In the genomic region with DNA sequence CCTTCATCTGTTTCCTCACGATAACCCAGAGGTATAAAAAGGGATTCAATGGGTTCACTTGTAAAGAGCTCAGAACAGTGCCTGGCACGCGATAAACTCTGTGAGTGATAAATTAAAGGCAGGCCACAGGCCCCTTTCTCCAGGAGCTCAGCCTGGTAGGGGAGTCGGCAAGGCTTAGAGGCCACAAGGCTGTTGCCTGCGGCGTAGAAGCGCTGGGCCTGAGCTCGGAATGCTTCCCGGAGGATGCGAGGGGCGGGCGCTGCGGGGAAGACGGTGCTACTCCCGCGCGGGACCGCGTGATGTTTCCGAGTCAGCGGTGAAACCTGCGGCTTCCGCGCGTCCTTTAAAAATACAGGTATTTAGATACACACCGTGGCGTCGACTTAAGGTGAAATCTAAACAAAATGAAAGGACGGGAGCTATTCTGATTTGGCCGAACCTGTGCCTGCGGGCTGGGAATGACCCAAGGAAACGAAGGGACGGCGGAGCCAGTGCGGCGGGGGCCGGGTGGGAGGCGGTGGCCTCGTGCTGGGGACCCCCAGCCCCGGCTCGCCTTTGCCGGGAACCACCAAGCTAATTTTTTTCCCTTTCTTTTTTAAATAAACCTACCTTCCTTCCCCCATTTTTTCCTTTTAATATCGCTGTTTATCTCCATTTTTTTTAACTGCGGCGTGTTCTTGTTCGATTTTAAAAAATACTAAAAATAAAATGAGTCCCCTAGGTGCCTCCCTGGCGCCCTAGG, we compare ENCODE assay signal across 14 cellular contexts. TPM values are rescaled to one million over a fixed set of nuclear protein-coding genes. Genes with fewer than 3 reads are reported as not detected.
DNase-seq lines count a peak whose midpoint lies in the region; ATAC-seq and TF ChIP-seq lines count a peak whose summit lies in the region.
"Had no signal": no experiment of that assay in that cellular context is flagged by ENCODE, and none has a peak within 500 bp of the region (broad histone marks: within the 10 kb centered on the region; RNA-seq: fewer than 3 reads in every experiment).

No MANE protein-coding gene starts in this region.

- peak overlapping the region; percentile 27 to 75 (median 52) for H3K4me3 Mint-ChIP-seq in CD4-positive, alpha-beta memory T cell

- no peaks in the 10 kb centered on the region for H3K36me3 Mint-ChIP-seq in CD4-positive, alpha-beta memory T cell

- ATAC-seq in omental fat pad (ENCODE audit: low FRiP score): peak; percentile 56
- no peak for ATAC-seq in GM21619 (IDR thresholded peaks at IDR 0.05; ENCODE audit: unreplicated experiment)
- no peak for ATAC-seq in GM18858 (IDR thresholded peaks at IDR 0.05; ENCODE audit: unreplicated experiment)
- ATAC-seq: gastrocnemius medialis had no signal

- H3K36me3 ChIP-seq in CD4-positive, alpha-beta memory T cell (ENCODE audit: insufficient read depth, low read length): no peaks in the 10 kb centered on the region
- H3K36me3 ChIP-seq: gastrocnemius medialis had no signal

- peaks cover 0 to 11% (median 2%) of the 10 kb centered on the region in 8 donors for H3K9me3 Mint-ChIP-seq in CD4-positive, alpha-beta memory T cell

- no peak for DNase-seq in CD4-positive, alpha-beta memory T cell
- DNase-seq in RPMI7951 (ENCODE audit: low read depth) (peak; percentile 22), foreskin melanocyte (peak; percentile 32), omental fat pad (ENCODE audit: low spot score) (no peak), NCI-H1436 treated with DMSO at 0.1 percent for 48 hours (lab: John Stamatoyannopoulos, UW) (no peak)
- no peak for DNase-seq in activated CD4-positive, CD25-positive, alpha-beta regulatory T cell treated with anti-CD3 and anti-CD28 coated beads, Interleukin-2, amount 50 U/mL, for 72 hours
- DNase-seq: caudate nucleus; gastrocnemius medialis; NCI-H1092 treated with DMSO at 0.1 percent for 48 hours; NK-92 treated with Interleukin-12 subunit alpha and Interleukin-12 subunit beta, amount 100 ng/mL, for 24 hours; stimulated activated CD8-positive, alpha-beta memory T cell treated with anti-CD3 and anti-CD28 coated beads, Interleukin-4, amount 100 ng/mL, for 48 hours had no signal

- intact Hi-C loops in CD4-positive, alpha-beta memory T cell (cut with micrococcal nuclease): no loop called here

- TF ChIP-seq CTCF in omental fat pad (IDR thresholded peaks at IDR 0.05): no peak

- peaks cover 14% of the 10 kb centered on the region for H3K4me1 ChIP-seq in CD4-positive, alpha-beta memory T cell (ENCODE audit: insufficient read depth, low read length)
- H3K4me1 ChIP-seq: gastrocnemius medialis had no signal

- no peak overlapping the region for H3K27ac ChIP-seq in CD4-positive, alpha-beta memory T cell (ENCODE audit: low read depth, low read length)
- H3K27ac ChIP-seq: gastrocnemius medialis, HL-60 had no signal

- peaks cover 28% of the 10 kb centered on the region for H3K27me3 ChIP-seq in CD4-positive, alpha-beta memory T cell (ENCODE audit: insufficient read depth, low read length)

- CTCF ChIA-PET in CD4-positive, alpha-beta memory T cell (lab: Charles Lee; ENCODE audit: partially characterized antibody): no interaction called here

- peaks cover 8 to 28% (median 22%) of the 10 kb centered on the region in 4 donors for H3K4me1 Mint-ChIP-seq in CD4-positive, alpha-beta memory T cell

- H3K4me3 ChIP-seq in CD4-positive, alpha-beta memory T cell (ENCODE audit: low read length in 2 of 2): no peak overlapping the region

- H3K27ac Mint-ChIP-seq in CD4-positive, alpha-beta memory T cell: peak overlapping the region in 1 of 7 donors; percentile 18

- peaks cover 49 to 55% of the 10 kb centered on the region in 2 donors for H3K27me3 Mint-ChIP-seq in CD4-positive, alpha-beta memory T cell

- no peaks in the 10 kb centered on the region for H3K9me3 ChIP-seq in CD4-positive, alpha-beta memory T cell (ENCODE audit: control insufficient read depth in 1 of 2, low read length in 2 of 2)
- H3K9me3 ChIP-seq: gastrocnemius medialis had no signal

- POLR2A ChIA-PET in CD4-positive, alpha-beta memory T cell (lab: Charles Lee; ENCODE audit: partially characterized antibody): no interaction called here

RNA-seq across cellular contexts. Expression of a gene that starts 6.2 kb away (rescaled TPM):
- total RNA-seq in CD4-positive, alpha-beta memory T cell: not detected
- polyA plus RNA-seq in CD4-positive, alpha-beta memory T cell: not detected
- not detected in 2 replicates for total RNA-seq in RPMI7951 (2014; rRNA removed; shearing (Covaris generic))
- total RNA-seq in omental fat pad: 1 to 10 TPM in 1 of 4 donors, under 1 TPM in 1, not detected in 2; 0.56 to 1.1 TPM
- total RNA-seq: gastrocnemius medialis had no signal

Comparison
In these comparisons a context has a peak if more than half of its experiments do, and no peak if none do; other contexts are left out.
1. DNase-seq: peak in RPMI7951 (single experiment) and foreskin melanocyte (single experiment); none in CD4-positive, alpha-beta memory T cell (0 of 5), omental fat pad (single experiment), activated CD4-positive, CD25-positive, alpha-beta regulatory T cell treated with anti-CD3 and anti-CD28 coated beads, Interleukin-2, amount 50 U/mL, for 72 hours (single experiment) and NCI-H1436 treated with DMSO at 0.1 percent for 48 hours (single experiment).